14 cellular contexts compared by ENCODE assay signal in the genomic region with DNA sequence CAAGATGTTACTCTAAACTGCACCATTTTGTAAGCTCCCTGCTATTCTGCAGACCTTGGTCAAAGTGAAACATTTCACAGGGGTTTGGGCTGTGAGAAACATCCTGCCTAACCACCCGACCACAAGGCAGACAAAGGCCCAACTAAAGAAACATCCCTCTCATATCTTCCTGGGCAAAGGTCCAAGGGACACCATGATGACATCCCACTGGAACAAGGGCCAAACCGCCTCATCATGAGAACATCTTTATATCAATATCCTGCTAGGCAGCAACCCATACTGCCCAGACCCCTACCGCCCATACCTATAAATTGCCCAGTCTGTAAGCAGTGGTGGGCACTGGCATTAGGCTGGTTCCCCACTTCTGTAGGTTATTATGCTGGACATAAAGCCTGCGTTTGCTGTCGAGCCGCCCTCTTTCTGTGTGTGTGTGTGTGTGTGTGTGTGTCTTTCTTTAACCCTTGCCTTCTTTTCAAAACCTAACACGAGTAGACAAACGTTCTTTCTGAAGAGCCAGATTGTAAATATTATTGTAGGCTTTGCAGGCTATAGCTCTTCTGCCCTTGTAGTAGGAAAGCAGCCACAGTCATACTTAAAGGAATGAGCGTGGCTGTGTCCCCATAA. TPM values are rescaled to one million over a fixed set of nuclear protein-coding genes. Genes with fewer than 3 reads are reported as not detected.
DNase-seq lines count a peak whose midpoint lies in the region; ATAC-seq and TF ChIP-seq lines count a peak whose summit lies in the region.
"Had no signal": no experiment of that assay in that cellular context is flagged by ENCODE, and none has a peak within 500 bp of the region (broad histone marks: within the 10 kb centered on the region; RNA-seq: fewer than 3 reads in every experiment).

No MANE protein-coding gene starts in this region.

- H3K36me3 Mint-ChIP-seq in activated CD4-positive, alpha-beta T cell treated with anti-CD3 and anti-CD28 coated beads for 36 hours (ENCODE audit: low read depth), result peaks cover 24% of the 10 kb centered on the region
- peaks cover 23% of the 10 kb centered on the region for H3K36me3 Mint-ChIP-seq in activated CD4-positive, alpha-beta T cell treated with anti-CD3 and anti-CD28 coated beads, Interleukin-2, amount 10 ng/mL, durations not matched to agents 7 days and 5 days (ENCODE audit: low read depth)

- H3K27me3 ChIP-seq in tibial artery, result peaks cover 0 to 22% of the 10 kb centered on the region in 2 donors

- no peak for DNase-seq in activated CD4-positive, alpha-beta T cell treated with anti-CD3 and anti-CD28 coated beads for 36 hours
- no peak for DNase-seq in activated CD4-positive, alpha-beta T cell treated with anti-CD3 and anti-CD28 coated beads, Interleukin-2, amount 10 ng/mL, durations not matched to agents 7 days and 5 days
- DNase-seq in RPMI7951 (ENCODE audit: low read depth) (peak; percentile 91), fibroblast of pulmonary artery (ENCODE audit: low read depth) (peak; percentile 32), smooth muscle cell of the brain vasculature (ENCODE audit: low read depth, low spot score) (peak; percentile 41), NCI-H748 treated with DMSO at 0.1 percent for 48 hours (lab: John Stamatoyannopoulos, UW) (no peak), tibial artery (no peak), NCI-H128 (lab: John Stamatoyannopoulos, UW; ENCODE audit: unreplicated experiment) (no peak)
- DNase-seq: dorsolateral prefrontal cortex, Kasumi-1, WERI-Rb-1 had no signal

- intact Hi-C loops in activated CD4-positive, alpha-beta T cell treated with anti-CD3 and anti-CD28 coated beads for 36 hours (cut with DNase I, micrococcal nuclease), result loop anchor here (1.0 to 5.0 kb wide), 8 partner anchors 46 to 711 kb away; a partner anchor contains a TSS
- intact Hi-C loops in tibial artery (cut with DNase I; ENCODE audit: low total_unique reads), result no loop called here

- no peaks in the 10 kb centered on the region for H3K9me3 ChIP-seq in tibial artery
- H3K9me3 ChIP-seq: A549 had no signal

- CTCF ChIA-PET in activated CD4-positive, alpha-beta T cell treated with anti-CD3 and anti-CD28 coated beads for 36 hours (lab: Charles Lee), result interaction anchor here (0.6 to 3.0 kb wide), 3 partner anchors 18 to 163 kb away, joined by 3 to 8 read pairs (median 5); no protein-coding TSS in a partner anchor
- CTCF ChIA-PET in activated CD4-positive, alpha-beta T cell treated with anti-CD3 and anti-CD28 coated beads, Interleukin-2, amount 10 ng/mL, durations not matched to agents 7 days and 5 days (lab: Charles Lee), result interaction anchor here (0.9 to 2.4 kb wide), 4 partner anchors 12 to 795 kb away, joined by 3 to 9 read pairs (median 4); no protein-coding TSS in a partner anchor

- ATAC-seq in activated CD4-positive, alpha-beta T cell treated with anti-CD3 and anti-CD28 coated beads for 36 hours, result no peak

- H3K4me3 ChIP-seq in fibroblast of pulmonary artery (replicated peaks; ENCODE audit: low read depth, low read length) (no peak overlapping the region), tibial artery (no peak overlapping the region)

- no peaks in the 10 kb centered on the region for H3K9me3 Mint-ChIP-seq in activated CD4-positive, alpha-beta T cell treated with anti-CD3 and anti-CD28 coated beads for 36 hours (ENCODE audit: low read depth)
- H3K9me3 Mint-ChIP-seq in activated CD4-positive, alpha-beta T cell treated with anti-CD3 and anti-CD28 coated beads, Interleukin-2, amount 10 ng/mL, durations not matched to agents 7 days and 5 days, result peaks cover 5% of the 10 kb centered on the region

- H3K4me1 ChIP-seq in tibial artery, result peaks cover 0 to 20% (median 10%) of the 10 kb centered on the region in 4 donors

- peaks cover 15 to 24% (median 22%) of the 10 kb centered on the region in 3 donors for H3K36me3 ChIP-seq in tibial artery

- H3K27ac ChIP-seq in tibial artery, result no peak overlapping the region

- peaks cover 38% of the 10 kb centered on the region for H3K4me1 Mint-ChIP-seq in activated CD4-positive, alpha-beta T cell treated with anti-CD3 and anti-CD28 coated beads for 36 hours
- peaks cover 45% of the 10 kb centered on the region for H3K4me1 Mint-ChIP-seq in activated CD4-positive, alpha-beta T cell treated with anti-CD3 and anti-CD28 coated beads, Interleukin-2, amount 10 ng/mL, durations not matched to agents 7 days and 5 days

- peaks cover 13% of the 10 kb centered on the region for H3K27me3 Mint-ChIP-seq in activated CD4-positive, alpha-beta T cell treated with anti-CD3 and anti-CD28 coated beads for 36 hours
- H3K27me3 Mint-ChIP-seq in activated CD4-positive, alpha-beta T cell treated with anti-CD3 and anti-CD28 coated beads, Interleukin-2, amount 10 ng/mL, durations not matched to agents 7 days and 5 days, result peaks cover 16% of the 10 kb centered on the region

- H3K4me3 Mint-ChIP-seq in activated CD4-positive, alpha-beta T cell treated with anti-CD3 and anti-CD28 coated beads for 36 hours, result no peak overlapping the region
- H3K4me3 Mint-ChIP-seq in activated CD4-positive, alpha-beta T cell treated with anti-CD3 and anti-CD28 coated beads, Interleukin-2, amount 10 ng/mL, durations not matched to agents 7 days and 5 days, result no peak overlapping the region

- TF ChIP-seq CTCF in fibroblast of pulmonary artery (IDR thresholded peaks at IDR 0.05; ENCODE audit: low read length, missing control alignments) (no peak), tibial artery (IDR thresholded peaks at IDR 0.05) (no peak)

- peak overlapping the region; percentile 29 for H3K27ac Mint-ChIP-seq in activated CD4-positive, alpha-beta T cell treated with anti-CD3 and anti-CD28 coated beads for 36 hours
- no peak overlapping the region for H3K27ac Mint-ChIP-seq in activated CD4-positive, alpha-beta T cell treated with anti-CD3 and anti-CD28 coated beads, Interleukin-2, amount 10 ng/mL, durations not matched to agents 7 days and 5 days

- POLR2A ChIA-PET in activated CD4-positive, alpha-beta T cell treated with anti-CD3 and anti-CD28 coated beads for 36 hours (lab: Charles Lee), result no interaction called here
- POLR2A ChIA-PET in activated CD4-positive, alpha-beta T cell treated with anti-CD3 and anti-CD28 coated beads, Interleukin-2, amount 10 ng/mL, durations not matched to agents 7 days and 5 days (lab: Charles Lee), result interaction anchor here (0.6 kb wide), 1 partner anchor 11 kb away, joined by 4 read pairs; no protein-coding TSS in a partner anchor

RNA-seq across cellular contexts. Expression of a gene that starts 1.0 kb away (rescaled TPM):
- total RNA-seq in activated CD4-positive, alpha-beta T cell treated with anti-CD3 and anti-CD28 coated beads for 36 hours, result 10 to 100 TPM; 55.3 to 70.4 TPM
- 10 to 100 TPM; 52.9 to 55.6 TPM for total RNA-seq in activated CD4-positive, alpha-beta T cell treated with anti-CD3 and anti-CD28 coated beads, Interleukin-2, amount 10 ng/mL, durations not matched to agents 7 days and 5 days
- 65.8 and 75.6 TPM in 2 replicates for total RNA-seq in RPMI7951 (2014; rRNA removed; shearing (Covaris generic))

RNA-seq across cellular contexts. Expression of a gene that starts 33.5 kb away (rescaled TPM):
- total RNA-seq in activated CD4-positive, alpha-beta T cell treated with anti-CD3 and anti-CD28 coated beads for 36 hours, result 1 to 10 TPM in 1 of 2 experiments, under 1 TPM in 1; 0.49 to 1.5 TPM
- total RNA-seq in activated CD4-positive, alpha-beta T cell treated with anti-CD3 and anti-CD28 coated beads, Interleukin-2, amount 10 ng/mL, durations not matched to agents 7 days and 5 days, result not detected
- total RNA-seq in RPMI7951 (2014; rRNA removed; shearing (Covaris generic)), result 1.9 and 2.6 TPM in 2 replicates
- total RNA-seq: G401, skeletal muscle tissue had no signal

RNA-seq across cellular contexts. Expression of a gene that starts 46.4 kb away (rescaled TPM):
- total RNA-seq in activated CD4-positive, alpha-beta T cell treated with anti-CD3 and anti-CD28 coated beads for 36 hours, result 1 to 10 TPM in 1 of 2 experiments, under 1 TPM in 1; 0.94 to 1.1 TPM
- total RNA-seq in activated CD4-positive, alpha-beta T cell treated with anti-CD3 and anti-CD28 coated beads, Interleukin-2, amount 10 ng/mL, durations not matched to agents 7 days and 5 days, result 1 to 10 TPM; 2.0 TPM
- 0.10 and 0.12 TPM in 2 replicates for total RNA-seq in RPMI7951 (2014; rRNA removed; shearing (Covaris generic))

RNA-seq across cellular contexts. Expression of a gene that starts 51.0 kb away (rescaled TPM):
- total RNA-seq in activated CD4-positive, alpha-beta T cell treated with anti-CD3 and anti-CD28 coated beads for 36 hours, result under 1 TPM; 0.21 to 0.28 TPM
- total RNA-seq in activated CD4-positive, alpha-beta T cell treated with anti-CD3 and anti-CD28 coated beads, Interleukin-2, amount 10 ng/mL, durations not matched to agents 7 days and 5 days, result under 1 TPM; 0.12 to 0.17 TPM
- total RNA-seq in RPMI7951 (2014; rRNA removed; shearing (Covaris generic)), result 2.4 TPM in 2 replicates

Comparison
In these comparisons a context has a peak if more than half of its experiments do, and no peak if none do; other contexts are left out.
1. DNase-seq: peak in RPMI7951 (single experiment), fibroblast of pulmonary artery (single experiment) and smooth muscle cell of the brain vasculature (single experiment); none in activated CD4-positive, alpha-beta T cell treated with anti-CD3 and anti-CD28 coated beads for 36 hours (single experiment), activated CD4-positive, alpha-beta T cell treated with anti-CD3 and anti-CD28 coated beads, Interleukin-2, amount 10 ng/mL, durations not matched to agents 7 days and 5 days (single experiment), NCI-H748 treated with DMSO at 0.1 percent for 48 hours (single experiment), tibial artery (0 of 2) and NCI-H128 (single experiment).